16 cellular contexts compared by ENCODE assay signal in the genomic region with DNA sequence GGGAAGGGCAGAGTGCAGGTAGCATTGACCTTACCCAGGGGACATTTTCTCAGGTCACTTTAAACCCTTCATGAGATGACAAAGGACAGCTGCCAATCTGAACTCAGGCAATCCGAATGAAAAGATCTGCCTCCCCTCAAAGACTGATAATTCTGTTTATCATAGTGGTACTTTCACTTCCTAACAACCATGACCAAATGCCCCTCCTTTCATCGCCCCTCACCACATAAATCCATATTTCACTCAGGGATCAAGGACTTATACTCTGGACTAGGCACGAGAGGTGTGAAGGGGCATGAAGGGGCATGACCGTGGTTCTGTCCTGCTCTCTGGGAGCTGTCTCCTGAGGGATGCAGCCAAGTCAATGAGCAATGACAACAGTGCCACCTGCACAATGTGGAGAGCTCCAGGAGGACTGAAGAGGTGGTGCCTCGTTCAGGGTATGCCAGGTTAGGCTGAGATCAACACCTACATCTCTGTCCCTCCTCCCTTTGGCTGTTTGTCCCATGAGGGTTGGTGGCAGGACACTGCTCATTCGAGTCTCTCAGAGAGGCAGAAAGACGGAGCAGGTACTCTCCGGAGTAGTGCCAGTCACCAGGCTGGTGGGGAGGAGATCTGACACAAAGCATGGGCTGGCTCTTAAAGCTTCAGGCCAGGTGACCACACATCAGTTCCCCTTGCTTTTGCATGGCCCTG. TPM values are rescaled to one million over a fixed set of nuclear protein-coding genes. Genes with fewer than 3 reads are reported as not detected.
DNase-seq lines count a peak whose midpoint lies in the region; ATAC-seq, FAIRE-seq and TF ChIP-seq lines count a peak whose summit lies in the region.
"Had no signal": no experiment of that assay in that cellular context is flagged by ENCODE, and none has a peak within 500 bp of the region (broad histone marks: within the 10 kb centered on the region; RNA-seq: fewer than 3 reads in every experiment).

No MANE protein-coding gene starts in this region.

- no peaks in the 10 kb centered on the region; the same call in 1 of the 2 replicates for H3K23me2 ChIP-seq in H1 (ENCODE audit: low read depth, low read length)

- H2BK12ac ChIP-seq in H1 (ENCODE audit: low read depth, low read length) = 0 out of 2 replicates have a peak overlapping the region, but pooled peaks have one; percentile 10

- H4K91ac ChIP-seq in H1 (replicated peaks; ENCODE audit: insufficient read length, low read length) = no peak overlapping the region

- no peak overlapping the region for H4K8ac ChIP-seq in H1 (ENCODE audit: extremely low read depth, insufficient read depth, low read length)

- TF ChIP-seq CTCF in H1 (IDR thresholded peaks at IDR 0.05; ENCODE audit: control extremely low read depth in 1 of 3, insufficient read depth in 1 of 3, low read depth in 1 of 3, low read length in 3 of 3) = no peak
- TF ChIP-seq CTCF in sigmoid colon (IDR thresholded peaks at IDR 0.05) = no peak

- H2AK5ac ChIP-seq in H1 (ENCODE audit: low read depth, low read length) = 0 out of 2 replicates have a peak overlapping the region, but pooled peaks have one; percentile 58

- H3K14ac ChIP-seq in H1 (ENCODE audit: insufficient read length) = no peak overlapping the region

- H3K4me1 ChIP-seq in H1 (replicated peaks in 1 of 4; ENCODE audit: control insufficient read depth in 3 of 4, insufficient read depth in 4 of 4, low read length in 3 of 4) = peaks cover 0 to 2% (median 0%) of the 10 kb centered on the region in 4 experiments; a peak in 1 of 7 replicates
- no peaks in the 10 kb centered on the region for H3K4me1 ChIP-seq in sigmoid colon

- H4K20me1 ChIP-seq in H1 (replicated peaks in 1 of 2; ENCODE audit: control insufficient read depth in 1 of 2, insufficient read depth in 2 of 2, low read length in 2 of 2) = no peaks in the 10 kb centered on the region

- POLR2A ChIA-PET in H1 (lab: Charles Lee; ENCODE audit: partially characterized antibody) = no interaction called here

- no peaks in the 10 kb centered on the region for H3K9me3 ChIP-seq in H1 (ENCODE audit: insufficient read depth in 2 of 2, low read depth in 1 of 2, low read length in 1 of 2)
- H3K9me3 ChIP-seq in sigmoid colon = no peaks in the 10 kb centered on the region
- H3K9me3 ChIP-seq: neutrophil had no signal

- no peaks in the 10 kb centered on the region for H3K79me2 ChIP-seq in H1 (ENCODE audit: control insufficient read depth in 1 of 2, insufficient read depth in 2 of 2, low read length in 2 of 2)

- 92% methylated on average over 8 of the region's 8 CpGs; no CpG with 5 or more reads in 1 of the 2 experiments for WGBS in H1 (ENCODE audit: extremely low coverage in 1 of 2, insufficient coverage in 1 of 2, insufficient read length in 1 of 2, insufficient replicate concordance in 2 of 2, low coverage in 1 of 2, low lambda C conversion rate in 2 of 2, missing lambda C conversion rate in 1 of 2), 2 experiments
- WGBS in sigmoid colon, 2 donors = 85 to 88% methylated on average over 8 of the region's 8 CpGs

- H3K4me3 ChIP-seq in H1 (ENCODE audit: extremely low read depth in 1 of 4, insufficient read depth in 2 of 4, low read depth in 3 of 4, low read length in 4 of 4) (no peak overlapping the region), sigmoid colon (no peak overlapping the region)

- H3K56ac ChIP-seq in H1 (replicated peaks; ENCODE audit: insufficient read length, low read depth, low read length) = no peak overlapping the region

- no peak for TF ChIP-seq RAD21 in H1 (IDR thresholded peaks at IDR 0.05 in 1 of 2, conservative IDR thresholded peaks at IDR 0.05 in 1 of 2; ENCODE audit: low read depth in 2 of 2, low read length in 2 of 2)

- DNase-seq in H1 (ENCODE audit: low read depth in 1 of 2, low spot score in 2 of 2) (no peak), AG08396 (ENCODE audit: low spot score) (no peak), sigmoid colon (no peak)
- no peak for DNase-seq in effector CD4-positive, alpha-beta T cell
- no peak for DNase-seq in activated CD4-positive, CD25-positive, alpha-beta regulatory T cell treated with anti-CD3 and anti-CD28 coated beads, Interleukin-2, amount 50 U/mL, for 72 hours
- DNase-seq: activated CD8-positive, alpha-beta memory T cell treated with anti-CD3 and anti-CD28 coated beads, Interleukin-2, amount 10 ng/mL, durations not matched to agents 7 days and 5 days; anterior cingulate cortex; CD4-positive, alpha-beta memory T cell; left cardiac atrium; NCI-H2081 treated with DMSO at 0.1 percent for 48 hours; T-helper 9 cell had no signal

- H2BK20ac ChIP-seq in H1 (ENCODE audit: low read length) = no peak overlapping the region

- FAIRE-seq in H1 (lab: Jason Lieb, UNC) = no peak
- FAIRE-seq: RCC 7860 had no signal

- ATAC-seq in GM18861 (IDR thresholded peaks at IDR 0.05; ENCODE audit: unreplicated experiment) (peak; percentile 24), GM21576 (IDR thresholded peaks at IDR 0.05; ENCODE audit: unreplicated experiment) (peak; percentile 41), HG03135 (IDR thresholded peaks at IDR 0.05; ENCODE audit: unreplicated experiment) (peak; percentile 29)
- ATAC-seq: activated CD8-positive, alpha-beta memory T cell treated with anti-CD3 and anti-CD28 coated beads, Interleukin-2, amount 10 ng/mL, durations not matched to agents 7 days and 5 days had no signal

- intact Hi-C loops in sigmoid colon (cut with DNase I) = no loop called here

- no peak overlapping the region; the same call in 1 of the 2 replicates for H2BK15ac ChIP-seq in H1 (ENCODE audit: low read length)

- no peak for TF ChIP-seq EP300 in H1 (IDR thresholded peaks at IDR 0.05; ENCODE audit: borderline replicate concordance in 1 of 2, low read depth in 2 of 2, low read length in 2 of 2)
- TF ChIP-seq EP300 in sigmoid colon (IDR thresholded peaks at IDR 0.05) = no peak

- H3K79me1 ChIP-seq in H1 (ENCODE audit: low read depth, low read length) = no peaks in the 10 kb centered on the region

- H3K4me2 ChIP-seq in H1 (ENCODE audit: insufficient read depth in 1 of 2, low read depth in 2 of 2, low read length in 2 of 2) = no peak overlapping the region

- H3K27me3 ChIP-seq in H1 (replicated peaks in 1 of 4; ENCODE audit: control insufficient read depth in 3 of 4, extremely low read depth in 1 of 4, insufficient read depth in 3 of 4, low read length in 3 of 4) = no peaks in the 10 kb centered on the region
- no peaks in the 10 kb centered on the region for H3K27me3 ChIP-seq in sigmoid colon
- H3K27me3 ChIP-seq: neutrophil had no signal

- H3K36me3 ChIP-seq in H1 (ENCODE audit: control insufficient read depth in 2 of 4, insufficient read depth in 4 of 4, low read length in 3 of 4) (no peaks in the 10 kb centered on the region), sigmoid colon (no peaks in the 10 kb centered on the region)
- H3K36me3 ChIP-seq: neutrophil had no signal

- H2BK120ac ChIP-seq in H1 (replicated peaks; ENCODE audit: low read depth, low read length) = no peak overlapping the region

- no peak overlapping the region for H3K18ac ChIP-seq in H1 (ENCODE audit: extremely low read depth, low read length)

- no peak overlapping the region for H3K27ac ChIP-seq in H1 (ENCODE audit: low read depth, low read length)
- H3K27ac ChIP-seq in sigmoid colon = no peak overlapping the region
- H3K27ac ChIP-seq: neutrophil had no signal

- no peak overlapping the region for H4K5ac ChIP-seq in H1 (ENCODE audit: insufficient read length, low read depth, low read length)

- no peak overlapping the region for H2AFZ ChIP-seq in H1 (ENCODE audit: low read length)

- no peak overlapping the region for H3K9ac ChIP-seq in H1 (replicated peaks in 1 of 4; ENCODE audit: extremely low read depth in 1 of 4, low read depth in 3 of 4, low read length in 3 of 4)

- CTCF ChIA-PET in H1 (lab: Charles Lee; ENCODE audit: partially characterized antibody) = interaction anchor here (0.7 to 2.1 kb wide), 3 partner anchors 8 to 863 kb away, joined by 3 to 6 read pairs (median 4); no protein-coding TSS in a partner anchor

- no peak overlapping the region for H2BK5ac ChIP-seq in H1 (ENCODE audit: low read depth, low read length)

- no peak for TF ChIP-seq POLR2A in H1 (IDR thresholded peaks at IDR 0.05; ENCODE audit: control extremely low read depth in 1 of 2, low read depth in 2 of 2, low read length in 2 of 2)
- no peak for TF ChIP-seq POLR2A in sigmoid colon (IDR thresholded peaks at IDR 0.05)

- no peak overlapping the region for H3K23ac ChIP-seq in H1 (ENCODE audit: insufficient read length)

- H3K4ac ChIP-seq in H1 (replicated peaks; ENCODE audit: insufficient read length, low read depth, low read length) = no peak overlapping the region

TF ChIP-seq in H1, 55 proteins besides CTCF, POLR2A, EP300 and RAD21:
- TF ChIP-seq BRCA1 (IDR thresholded peaks at IDR 0.05; ENCODE audit: low read depth, low read length) (no peak), CHD2 (IDR thresholded peaks at IDR 0.05; ENCODE audit: low read length) (no peak)

RNA-seq across cellular contexts. Expression of a gene that starts 12.5 kb away (rescaled TPM):
- 1.5 and 1.7 TPM in 2 replicates for total RNA-seq in H1 (2021; fragmentation: NEBNext Ultra II Directional; extraction: Animal tissue kit (Norgen Biotek cat#: 25700))
- 0.50 and 1.0 TPM in 2 replicates for polyA plus RNA-seq in H1 (2011; rRNA removed)
- 0.56 TPM for polyA plus RNA-seq in H1 (2011; cell fraction: cytosol; rRNA removed)
- polyA plus RNA-seq in H1 (2011; cell fraction: nucleus; rRNA removed) = 0.68 TPM
- 0.25 to 0.82 TPM (median 0.52 TPM) in 4 replicates for polyA plus RNA-seq in H1 (2012, experiment 1 of 2)
- polyA plus RNA-seq in H1 (2012, experiment 2 of 2) = 0.34 TPM
- 0.71 TPM for polyA plus RNA-seq in H1 (2013, experiment 1 of 2)
- polyA plus RNA-seq in H1 (2013, experiment 2 of 2) = 0.59 TPM
- 0.34 and 0.57 TPM in 2 replicates for polyA minus RNA-seq in H1 (2011; rRNA and poly(A)+ RNA removed)
- polyA minus RNA-seq in H1 (2011; cell fraction: cytosol; rRNA and poly(A)+ RNA removed) = 2.7 TPM
- 0.50 TPM for polyA minus RNA-seq in H1 (2011; cell fraction: nucleus; rRNA and poly(A)+ RNA removed)
- 1 to 10 TPM in 3 of 4 donors, under 1 TPM in 1; 0.68 to 2.5 (median 1.4) TPM for total RNA-seq in sigmoid colon
- polyA plus RNA-seq in sigmoid colon = 1 to 10 TPM in 2 of 3 donors, under 1 TPM in 1; 0.60 to 3.7 (median 3.6) TPM
- polyA plus RNA-seq: CD4-positive, alpha-beta memory T cell had no signal
